Comparison of ENCODE assay signal across 8 cellular contexts in the genomic region with DNA sequence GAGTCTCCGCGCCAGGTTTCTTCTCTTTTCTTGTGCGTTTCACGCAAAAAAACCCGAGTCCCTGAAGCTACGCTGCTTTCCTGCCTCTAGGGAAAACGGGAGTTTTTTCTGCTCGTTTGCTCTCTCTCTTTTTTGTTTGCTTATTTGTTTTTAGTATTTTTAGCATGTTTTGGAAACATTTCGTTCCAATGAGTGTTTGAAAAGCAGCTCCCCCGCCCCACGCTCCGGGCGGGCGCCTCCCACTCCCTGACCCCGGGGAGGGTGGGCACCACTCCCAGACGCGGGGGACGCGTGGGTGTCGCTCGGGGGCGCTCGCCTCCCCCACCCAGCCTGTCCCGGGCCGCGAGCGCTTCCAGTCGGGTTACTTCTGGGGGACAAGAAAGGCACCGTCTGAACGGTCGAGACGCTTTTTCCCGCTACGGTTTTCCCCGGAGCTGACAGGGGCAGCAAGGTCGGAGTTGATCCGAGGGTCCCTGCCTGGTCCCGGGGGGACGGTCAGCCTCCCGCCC. TPM values are rescaled to one million over a fixed set of nuclear protein-coding genes. Genes with fewer than 3 reads are reported as not detected.
DNase-seq lines count a peak whose midpoint lies in the region; ATAC-seq and TF ChIP-seq lines count a peak whose summit lies in the region.

No MANE protein-coding gene starts in this region.

- no peaks in the 10 kb centered on the region for H4K20me1 ChIP-seq in mammary epithelial cell (ENCODE audit: insufficient read depth, low read length)

- ATAC-seq in left colon = peak; percentile 25
- no peak for ATAC-seq in GM18519 (IDR thresholded peaks at IDR 0.05; ENCODE audit: low FRiP score, unreplicated experiment)

- in situ Hi-C loops in mammary epithelial cell (cut with MboI; ENCODE audit: low sequenced_read_pairs in 2 of 2) = no loop called here

- H3K27me3 ChIP-seq in mammary epithelial cell (ENCODE audit: insufficient read depth, low read length) (peaks cover 17% of the 10 kb centered on the region), stomach (peaks cover 0 to 68% (median 33%) of the 10 kb centered on the region in 3 donors)

- H3K27me3 Mint-ChIP-seq in HFFc6 (ENCODE audit: insufficient read depth) = peaks cover 38% of the 10 kb centered on the region

- H3K4me1 ChIP-seq in mammary epithelial cell (ENCODE audit: insufficient read depth, low read length) (peaks cover 20% of the 10 kb centered on the region), stomach (peaks cover 5 to 32% (median 29%) of the 10 kb centered on the region in 4 donors)

- 25% methylated on average over 8 of the region's 40 CpGs for WGBS in mammary epithelial cell (ENCODE audit: low coverage, missing lambda C conversion rate)
- 1 to 2% (median 2%) methylated on average over 26 to 40 of the region's 40 CpGs for WGBS in stomach, 5 donors

- no peak overlapping the region for H3K27ac Mint-ChIP-seq in HFFc6

- peaks cover 13% of the 10 kb centered on the region for H3K4me1 Mint-ChIP-seq in HFFc6 (ENCODE audit: low read depth)

- H3K9me3 ChIP-seq in mammary epithelial cell (replicated peaks; ENCODE audit: insufficient read depth, low read length) (no peaks in the 10 kb centered on the region), stomach (no peaks in the 10 kb centered on the region)

- no peak overlapping the region for H3K27ac ChIP-seq in 22Rv1
- H3K27ac ChIP-seq in mammary epithelial cell (ENCODE audit: insufficient read depth, low read depth, low read length) = no peak overlapping the region
- peak overlapping the region; percentile 75 to 80 (median 77) for H3K27ac ChIP-seq in stomach

- no peak overlapping the region for H3K9ac ChIP-seq in mammary epithelial cell (ENCODE audit: insufficient read depth, low read length)

- peak overlapping the region; percentile 95 for H2AFZ ChIP-seq in mammary epithelial cell (ENCODE audit: low read depth, low read length)

- H3K79me2 ChIP-seq in mammary epithelial cell (ENCODE audit: insufficient read depth, low read length) = no peaks in the 10 kb centered on the region

- TF ChIP-seq EP300 in stomach (IDR thresholded peaks at IDR 0.05) = no peak

- peak overlapping the region; percentile 65 for H3K4me3 Mint-ChIP-seq in HFFc6

- intact Hi-C loops in mammary epithelial cell (cut with micrococcal nuclease) = no loop called here
- intact Hi-C loops in left colon (cut with DNase I, micrococcal nuclease) = no loop called here
- intact Hi-C loops in stomach (cut with DNase I; ENCODE audit: low total_unique reads) = no loop called here

- H3K36me3 ChIP-seq in mammary epithelial cell (ENCODE audit: insufficient read depth, low read length) (no peaks in the 10 kb centered on the region), stomach (no peaks in the 10 kb centered on the region)

- peak overlapping the region; percentile 98 for H3K4me2 ChIP-seq in mammary epithelial cell (ENCODE audit: insufficient read depth, low read depth, low read length)

- BruUV-seq in mammary epithelial cell (replicated peaks; lab: Mats Ljungman, UMichigan) = no TSS peak

- CTCF ChIA-PET in mammary epithelial cell (lab: Charles Lee; ENCODE audit: low non-redundant PET) = no interaction called here

- no peaks in the 10 kb centered on the region for H3K36me3 Mint-ChIP-seq in HFFc6 (ENCODE audit: low read depth)

- no peaks in the 10 kb centered on the region for H3K9me3 Mint-ChIP-seq in HFFc6

- dilution Hi-C loops in mammary epithelial cell (cut with HindIII; ENCODE audit: low sequenced_read_pairs) = no loop called here

- TF ChIP-seq POLR2A in stomach (IDR thresholded peaks at IDR 0.05) = no peak

- H3K4me3 ChIP-seq in mammary epithelial cell (replicated peaks in 1 of 3; ENCODE audit: insufficient read depth in 1 of 3, low read depth in 2 of 3, low read length in 3 of 3) (peak overlapping the region; percentile 51 to 62 (median 58)), stomach (peak overlapping the region; percentile 51 to 73 (median 63))

- TF ChIP-seq CTCF in 22Rv1 (IDR thresholded peaks at IDR 0.05) (peak; percentile 10), HFFc6 (IDR thresholded peaks at IDR 0.05) (no peak), mammary epithelial cell (conservative IDR thresholded peaks at IDR 0.05 in 1 of 2, IDR thresholded peaks at IDR 0.05 in 1 of 2; ENCODE audit: extremely low read depth in 1 of 2, insufficient read depth in 1 of 2, low read depth in 1 of 2, low read length in 2 of 2) (no peak), stomach (IDR thresholded peaks at IDR 0.05) (no peak)

- DNase-seq in HFFc6 (no peak), mammary epithelial cell (no peak), left colon (peak in 1 of 2 donors; percentile 18), stomach (no peak), dedifferentiated amniotic fluid mesenchymal stem cell (ENCODE audit: extremely low spot score) (no peak)
- no peak for DNase-seq in activated CD4-positive, CD25-positive, alpha-beta regulatory T cell treated with anti-CD3 and anti-CD28 coated beads, Interleukin-2, amount 50 U/mL, for 72 hours

RNA-seq across cellular contexts. Expression of gene EFHD1, which starts 0.4 kb away (rescaled TPM):
- 1 to 10 TPM; 2.0 to 3.4 (median 2.9) TPM for total RNA-seq in HFFc6 (2021; fragmentation: NEBNext Ultra II Directional; extraction: Animal tissue kit (Norgen Biotek cat#: 25700))
- total RNA-seq in mammary epithelial cell (1 to 10 TPM in 1 of 2 donors, under 1 TPM in 1; 0.87 to 2.0 TPM), left colon (1 to 10 TPM; 2.7 TPM), stomach (10 to 100 TPM in 2 of 5 donors, 1 to 10 TPM in 2, not detected in 1; 2.8 to 49.1 (median 9.4) TPM)
- polyA plus RNA-seq in mammary epithelial cell (1.1 TPM), stomach (10 to 100 TPM in 1 of 3 donors, 1 to 10 TPM in 2; 6.4 to 12.7 (median 7.4) TPM)
- polyA minus RNA-seq in mammary epithelial cell = not detected

Comparison
In these comparisons a context has a peak if more than half of its experiments do, and no peak if none do; other contexts are left out.
1. H3K27ac ChIP-seq: peak in stomach (5 of 5); none in 22Rv1 (single experiment) and mammary epithelial cell (single experiment).